Comparison of ENCODE assay signal across 1 cellular context in the genomic region with DNA sequence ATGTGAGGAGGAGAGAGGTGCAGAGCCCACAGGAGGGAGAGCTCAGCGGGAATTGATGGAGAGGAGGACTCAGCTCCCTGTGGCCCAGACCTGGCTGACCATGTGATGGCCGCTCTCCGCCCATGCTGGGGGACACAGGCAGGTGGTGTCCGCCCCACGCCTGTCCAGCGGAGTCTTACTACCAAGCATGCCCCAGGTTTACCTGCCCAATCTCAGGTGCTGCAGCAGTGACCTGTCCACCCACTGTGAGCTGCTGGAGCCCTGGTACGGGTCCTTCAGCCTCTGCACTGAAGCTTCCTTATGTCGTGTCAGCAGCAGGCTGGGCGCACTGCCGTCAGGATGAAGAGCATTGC.
TF ChIP-seq lines count a peak whose summit lies in the region.

No MANE protein-coding gene starts in this region.

TF ChIP-seq in HepG2, 621 proteins besides CTCF, POLR2A, EP300 and RAD21 (continued from another document):
- TF ChIP-seq, protein P1, sequence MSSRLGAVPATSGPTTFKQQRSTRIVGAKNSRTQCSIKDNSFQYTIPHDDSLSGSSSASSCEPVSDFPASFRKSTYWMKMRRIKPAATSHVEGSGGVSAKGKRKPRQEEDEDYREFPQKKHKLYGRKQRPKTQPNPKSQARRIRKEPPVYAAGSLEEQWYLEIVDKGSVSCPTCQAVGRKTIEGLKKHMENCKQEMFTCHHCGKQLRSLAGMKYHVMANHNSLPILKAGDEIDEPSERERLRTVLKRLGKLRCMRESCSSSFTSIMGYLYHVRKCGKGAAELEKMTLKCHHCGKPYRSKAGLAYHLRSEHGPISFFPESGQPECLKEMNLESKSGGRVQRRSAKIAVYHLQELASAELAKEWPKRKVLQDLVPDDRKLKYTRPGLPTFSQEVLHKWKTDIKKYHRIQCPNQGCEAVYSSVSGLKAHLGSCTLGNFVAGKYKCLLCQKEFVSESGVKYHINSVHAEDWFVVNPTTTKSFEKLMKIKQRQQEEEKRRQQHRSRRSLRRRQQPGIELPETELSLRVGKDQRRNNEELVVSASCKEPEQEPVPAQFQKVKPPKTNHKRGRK (CRISPR knock-in tag; IDR thresholded peaks at IDR 0.05), result no peak
- TF ChIP-seq CBX5 (CRISPR knock-in tag; IDR thresholded peaks at IDR 0.05; ENCODE audit: borderline replicate concordance), result no peak
